ENCODE assay signal across 9 cellular contexts in genomic region chr1:143698016-143698415, GRCh38.
DNase-seq lines count a peak whose midpoint lies in the region; ATAC-seq, FAIRE-seq and TF ChIP-seq lines count a peak whose summit lies in the region.
"Had no signal": no experiment of that assay in that cellular context is flagged by ENCODE, and none has a peak within 500 bp of the region (broad histone marks: within the 10 kb centered on the region; RNA-seq: fewer than 3 reads in every experiment).

No MANE protein-coding gene starts in this region.

- H3K27me3 ChIP-seq in transverse colon (peaks cover 28% of the 10 kb centered on the region), ovary (no peaks in the 10 kb centered on the region)

- TF ChIP-seq POLR2A in transverse colon (IDR thresholded peaks at IDR 0.05) (no peak), ovary (IDR thresholded peaks at IDR 0.05) (no peak)

- peak; percentile 50 for DNase-seq in stimulated activated CD4-positive, alpha-beta T cell treated with anti-CD3 and anti-CD28 coated beads, Interleukin-15, amount 100 ng/mL, for 24 hours
- no peak for DNase-seq in stimulated activated CD4-positive, alpha-beta T cell treated with anti-CD3 and anti-CD28 coated beads, Interleukin-12 subunit alpha, Interleukin-12 subunit beta, amount 100 ng/mL, for 4 hours
- DNase-seq in RCC 7860 (ENCODE audit: low spot score): peak; percentile 10
- DNase-seq in fibroblast of the aortic adventitia (ENCODE audit: low read depth): peak; percentile 36
- peak; percentile 74 for DNase-seq in transverse colon
- DNase-seq in NCI-H526 treated with DMSO at 0.1 percent for 48 hours (lab: John Stamatoyannopoulos, UW): no peak
- no peak for DNase-seq in ovary

- in situ Hi-C loops in transverse colon (cut with MboI; ENCODE audit: low pct_ligation_motif_present in 1 of 4, low pct_unique_long_range_greater_than_20kb in 1 of 4, low sequenced_read_pairs in 3 of 4): no loop called here

- no peaks in the 10 kb centered on the region for H3K36me3 ChIP-seq in transverse colon
- no peaks in the 10 kb centered on the region for H3K36me3 ChIP-seq in ovary

- TF ChIP-seq CTCF in fibroblast of the aortic adventitia (IDR thresholded peaks at IDR 0.05; ENCODE audit: insufficient read depth, low read length): peak; percentile 78
- TF ChIP-seq CTCF in transverse colon (IDR thresholded peaks at IDR 0.05): peak; percentile 52 to 85 (median 60)
- no peak for TF ChIP-seq CTCF in ovary (IDR thresholded peaks at IDR 0.05)

- H3K9me3 ChIP-seq in transverse colon (no peaks in the 10 kb centered on the region), ovary (peaks cover 0 to 7% of the 10 kb centered on the region in 2 donors)

- no peak for FAIRE-seq in RCC 7860 (lab: Jason Lieb, UNC)
- FAIRE-seq: GM18507 had no signal

- 0 to 7% methylated on average over 2 to 21 of the region's 21 CpGs for WGBS in transverse colon (ENCODE audit: low coverage in 1 of 2), 2 donors
- WGBS in ovary, 3 donors: 2 to 5% (median 2%) methylated on average over 18 to 21 of the region's 21 CpGs

- TF ChIP-seq EP300 in transverse colon (IDR thresholded peaks at IDR 0.05; ENCODE audit: low read depth): no peak
- no peak for TF ChIP-seq EP300 in ovary (IDR thresholded peaks at IDR 0.05)

- H3K4me1 ChIP-seq in transverse colon: no peaks in the 10 kb centered on the region
- H3K4me1 ChIP-seq in ovary (ENCODE audit: insufficient read depth): no peaks in the 10 kb centered on the region

- intact Hi-C loops in transverse colon (cut with DNase I; ENCODE audit: low total_unique reads) (no loop called here), ovary (cut with DNase I) (no loop called here)

- no peak overlapping the region for H3K27ac ChIP-seq in transverse colon
- no peak overlapping the region for H3K27ac ChIP-seq in ovary

- ATAC-seq in HG02840 (IDR thresholded peaks at IDR 0.05; ENCODE audit: low FRiP score, unreplicated experiment): no peak

- no peak overlapping the region for H3K4me3 ChIP-seq in fibroblast of the aortic adventitia (ENCODE audit: low read depth, low read length)
- no peak overlapping the region for H3K4me3 ChIP-seq in transverse colon
- no peak overlapping the region for H3K4me3 ChIP-seq in ovary

Comparison
In these comparisons a context has a peak if more than half of its experiments do, and no peak if none do; other contexts are left out.
1. DNase-seq: peak in stimulated activated CD4-positive, alpha-beta T cell treated with anti-CD3 and anti-CD28 coated beads, Interleukin-15, amount 100 ng/mL, for 24 hours (single experiment), RCC 7860 (single experiment), fibroblast of the aortic adventitia (single experiment) and transverse colon (single experiment); none in stimulated activated CD4-positive, alpha-beta T cell treated with anti-CD3 and anti-CD28 coated beads, Interleukin-12 subunit alpha, Interleukin-12 subunit beta, amount 100 ng/mL, for 4 hours (single experiment), NCI-H526 treated with DMSO at 0.1 percent for 48 hours (single experiment) and ovary (0 of 5).
2. CTCF ChIP-seq: peak in fibroblast of the aortic adventitia (single experiment) and transverse colon (5 of 5); none in ovary (0 of 3).